In the genomic region with DNA sequence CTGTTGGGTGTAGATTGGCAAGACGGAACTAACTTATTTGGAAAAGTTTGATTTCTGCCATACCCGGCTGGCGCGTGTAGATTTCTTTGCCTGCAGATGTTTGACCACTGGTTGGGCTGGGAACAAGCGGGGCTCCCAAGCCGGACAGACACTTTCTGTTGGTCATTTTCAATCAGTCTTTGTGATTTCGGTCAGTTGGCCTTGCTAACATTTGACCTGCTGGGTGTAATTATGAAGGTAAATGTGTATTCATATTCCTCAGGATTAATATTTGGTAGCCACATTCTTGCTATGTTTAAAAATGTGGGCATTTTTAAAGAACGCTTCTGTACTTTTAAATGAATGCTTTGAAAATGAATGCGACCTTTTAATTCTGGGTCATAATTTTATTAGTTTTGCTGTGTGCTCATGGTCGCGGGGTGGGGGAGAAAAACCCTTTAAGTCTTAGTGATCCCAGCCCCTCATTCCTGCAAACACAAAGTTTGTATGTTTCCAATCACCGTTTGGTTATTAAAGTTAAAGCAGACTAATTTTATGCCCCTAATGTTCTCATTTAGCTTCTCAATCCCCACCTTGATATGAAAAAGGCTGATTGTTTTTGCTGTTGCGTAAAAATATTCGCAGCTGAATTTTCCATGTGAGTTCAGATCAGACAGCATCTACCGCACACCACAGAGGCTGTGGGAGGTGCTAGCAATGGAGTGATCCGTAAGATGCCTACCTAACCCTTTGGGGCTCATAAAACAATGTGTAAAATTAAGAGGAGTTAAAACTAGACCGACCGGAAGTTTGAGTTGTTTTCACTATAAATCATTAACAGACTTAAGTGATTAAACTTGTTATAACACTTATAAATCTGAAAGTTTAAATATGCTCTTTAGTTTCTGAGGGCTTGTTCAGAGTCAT, we compare ENCODE assay signal across 8 cellular contexts.
A peak's percentile ranks its signal among the peaks of the same experiment; 100 is the strongest.
DNase-seq lines count a peak whose midpoint lies in the region; ATAC-seq lines count a peak whose summit lies in the region.

No MANE protein-coding gene starts in this region.

- H3K27ac Mint-ChIP-seq in activated naive CD4-positive, alpha-beta T cell treated with anti-CD3 and anti-CD28 coated beads, Interleukin-2, amount 10 ng/mL, durations not matched to agents 7 days and 5 days: peak overlapping the region; percentile 66

- H3K27me3 Mint-ChIP-seq in activated naive CD4-positive, alpha-beta T cell treated with anti-CD3 and anti-CD28 coated beads, Interleukin-2, amount 10 ng/mL, durations not matched to agents 7 days and 5 days: peaks cover 12% of the 10 kb centered on the region

- ATAC-seq in GM18502 (IDR thresholded peaks at IDR 0.05; ENCODE audit: poor library complexity, unreplicated experiment): no peak
- ATAC-seq in HG02938 (IDR thresholded peaks at IDR 0.05; ENCODE audit: unreplicated experiment): no peak

- H3K36me3 Mint-ChIP-seq in activated naive CD4-positive, alpha-beta T cell treated with anti-CD3 and anti-CD28 coated beads, Interleukin-2, amount 10 ng/mL, durations not matched to agents 7 days and 5 days: no peaks in the 10 kb centered on the region

- H3K9me3 ChIP-seq in HAP-1: no peaks in the 10 kb centered on the region

- H3K36me3 ChIP-seq in HAP-1 (replicated peaks): no peaks in the 10 kb centered on the region

- no peak overlapping the region for H3K4me3 ChIP-seq in HAP-1

- H3K9me3 Mint-ChIP-seq in activated naive CD4-positive, alpha-beta T cell treated with anti-CD3 and anti-CD28 coated beads, Interleukin-2, amount 10 ng/mL, durations not matched to agents 7 days and 5 days: no peaks in the 10 kb centered on the region

- CTCF ChIA-PET in activated naive CD4-positive, alpha-beta T cell treated with anti-CD3 and anti-CD28 coated beads, Interleukin-2, amount 10 ng/mL, durations not matched to agents 7 days and 5 days (lab: Charles Lee): interaction anchor here (0.8 to 1.8 kb wide), 3 partner anchors 46 to 149 kb away, joined by 3 to 7 read pairs (median 4); no protein-coding TSS in a partner anchor

- in situ Hi-C loops in HAP-1 (cut with MboI; ENCODE audit: low sequenced_read_pairs): no loop called here

- H3K4me1 ChIP-seq in HAP-1: peaks cover 39% of the 10 kb centered on the region

- H3K4me1 Mint-ChIP-seq in activated naive CD4-positive, alpha-beta T cell treated with anti-CD3 and anti-CD28 coated beads, Interleukin-2, amount 10 ng/mL, durations not matched to agents 7 days and 5 days: peaks cover 64% of the 10 kb centered on the region

- peak; percentile 7 for DNase-seq in NCI-H526 treated with DMSO at 0.1 percent for 48 hours (lab: John Stamatoyannopoulos, UW)
- peak; percentile 54 for DNase-seq in activated naive CD4-positive, alpha-beta T cell treated with anti-CD3 and anti-CD28 coated beads, Interleukin-2, amount 10 ng/mL, durations not matched to agents 7 days and 5 days
- DNase-seq in iris pigment epithelial cell (ENCODE audit: low read depth): peak; percentile 71
- DNase-seq in stimulated activated CD4-positive, alpha-beta T cell treated with anti-CD3 and anti-CD28 coated beads, Interleukin-2, amount 100 ng/mL, for 24 hours: peak; percentile 57 to 61
- DNase-seq in NCI-H1092 (lab: John Stamatoyannopoulos, UW): no peak
- DNase-seq in HAP-1 (ENCODE audit: low spot score in 2 of 2): no peak

- H3K4me3 Mint-ChIP-seq in activated naive CD4-positive, alpha-beta T cell treated with anti-CD3 and anti-CD28 coated beads, Interleukin-2, amount 10 ng/mL, durations not matched to agents 7 days and 5 days: peak overlapping the region; percentile 81

- no peaks in the 10 kb centered on the region for H3K27me3 ChIP-seq in HAP-1 (ENCODE audit: low read depth)

Comparison
In these comparisons a context has a peak if more than half of its experiments do, and no peak if none do; other contexts are left out.
1. DNase-seq: peak in NCI-H526 treated with DMSO at 0.1 percent for 48 hours (single experiment), activated naive CD4-positive, alpha-beta T cell treated with anti-CD3 and anti-CD28 coated beads, Interleukin-2, amount 10 ng/mL, durations not matched to agents 7 days and 5 days (single experiment), iris pigment epithelial cell (single experiment) and stimulated activated CD4-positive, alpha-beta T cell treated with anti-CD3 and anti-CD28 coated beads, Interleukin-2, amount 100 ng/mL, for 24 hours (2 of 2); none in NCI-H1092 (single experiment) and HAP-1 (0 of 2).